In the genomic region with DNA sequence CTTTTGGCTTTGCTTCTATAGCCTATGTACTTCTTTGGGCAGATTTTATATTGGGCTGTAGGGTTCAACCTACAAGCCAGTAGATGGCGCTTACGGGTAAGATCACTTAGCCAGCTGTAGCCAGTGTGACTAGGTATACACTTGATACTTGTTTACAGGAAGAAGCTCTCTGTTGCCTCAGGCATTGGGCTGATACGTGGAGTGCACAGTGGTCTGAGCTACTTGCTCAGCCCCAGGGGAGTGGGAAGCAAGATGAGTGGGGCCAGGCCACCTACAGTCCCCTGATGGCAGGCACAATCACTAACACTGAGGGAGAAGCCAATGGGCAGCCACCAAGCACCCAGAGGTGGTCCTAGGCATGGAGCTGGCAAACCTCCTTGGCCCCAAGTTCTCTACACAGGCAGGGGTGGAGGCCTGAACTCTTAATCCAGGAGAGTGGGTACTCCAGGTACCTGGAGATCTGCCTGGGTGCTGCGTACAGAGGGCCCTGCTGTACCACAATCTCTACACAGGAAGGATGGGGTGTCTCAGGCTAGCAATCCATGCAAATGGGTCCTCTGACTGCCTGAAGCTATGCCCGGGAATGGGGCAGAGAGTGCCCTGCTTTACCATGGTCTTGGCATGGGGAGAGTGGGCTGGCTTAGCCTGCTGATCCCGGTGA, we compare ENCODE assay signal across 7 cellular contexts.
DNase-seq lines count a peak whose midpoint lies in the region; ATAC-seq and TF ChIP-seq lines count a peak whose summit lies in the region.

No MANE protein-coding gene starts in this region.

- H3K36me3 Mint-ChIP-seq in activated T-helper 1 cell treated with anti-CD3 and anti-CD28 coated beads, Interleukin-12 subunit alpha, Interleukin-12 subunit beta, Interleukin-2, Interleukin-4 antibody, amounts not matched to agents 30 ng/mL and 10 ng/mL and 1 ng/mL, durations not matched to agents 14 hours and 24 hours and 36 hours (ENCODE audit: low read depth): no peaks in the 10 kb centered on the region

- ATAC-seq in GM21390 (IDR thresholded peaks at IDR 0.05; ENCODE audit: unreplicated experiment): peak; percentile 72
- ATAC-seq in GM19463 (IDR thresholded peaks at IDR 0.05; ENCODE audit: unreplicated experiment): no peak

- H3K4me1 Mint-ChIP-seq in activated T-helper 1 cell treated with anti-CD3 and anti-CD28 coated beads, Interleukin-12 subunit alpha, Interleukin-12 subunit beta, Interleukin-2, Interleukin-4 antibody, amounts not matched to agents 30 ng/mL and 10 ng/mL and 1 ng/mL, durations not matched to agents 14 hours and 24 hours and 36 hours (ENCODE audit: low read depth): peaks cover 7% of the 10 kb centered on the region

- peak overlapping the region; percentile 81 for H3K27ac Mint-ChIP-seq in activated T-helper 1 cell treated with anti-CD3 and anti-CD28 coated beads, Interleukin-12 subunit alpha, Interleukin-12 subunit beta, Interleukin-2, Interleukin-4 antibody, amounts not matched to agents 30 ng/mL and 10 ng/mL and 1 ng/mL, durations not matched to agents 14 hours and 24 hours and 36 hours

- no peaks in the 10 kb centered on the region for H3K27me3 Mint-ChIP-seq in activated T-helper 1 cell treated with anti-CD3 and anti-CD28 coated beads, Interleukin-12 subunit alpha, Interleukin-12 subunit beta, Interleukin-2, Interleukin-4 antibody, amounts not matched to agents 30 ng/mL and 10 ng/mL and 1 ng/mL, durations not matched to agents 14 hours and 24 hours and 36 hours (ENCODE audit: insufficient read depth)

- H3K9me3 Mint-ChIP-seq in activated T-helper 1 cell treated with anti-CD3 and anti-CD28 coated beads, Interleukin-12 subunit alpha, Interleukin-12 subunit beta, Interleukin-2, Interleukin-4 antibody, amounts not matched to agents 30 ng/mL and 10 ng/mL and 1 ng/mL, durations not matched to agents 14 hours and 24 hours and 36 hours: no peaks in the 10 kb centered on the region

- no peaks in the 10 kb centered on the region for H3K36me3 ChIP-seq in kidney epithelial cell (ENCODE audit: control insufficient read depth, insufficient read depth, low read length)

- intact Hi-C loops in activated T-helper 1 cell treated with anti-CD3 and anti-CD28 coated beads, Interleukin-12 subunit alpha, Interleukin-12 subunit beta, Interleukin-2, Interleukin-4 antibody, amounts not matched to agents 30 ng/mL and 10 ng/mL and 1 ng/mL, durations not matched to agents 14 hours and 24 hours and 36 hours (cut with micrococcal nuclease): loop anchor here (1.0 to 10.0 kb wide), 3 partner anchors 36 to 214 kb away; a partner anchor contains a TSS

- no peaks in the 10 kb centered on the region for H3K27me3 ChIP-seq in kidney epithelial cell (ENCODE audit: control insufficient read depth, insufficient read depth, low read length)

- no peak overlapping the region for H3K4me3 Mint-ChIP-seq in activated T-helper 1 cell treated with anti-CD3 and anti-CD28 coated beads, Interleukin-12 subunit alpha, Interleukin-12 subunit beta, Interleukin-2, Interleukin-4 antibody, amounts not matched to agents 30 ng/mL and 10 ng/mL and 1 ng/mL, durations not matched to agents 14 hours and 24 hours and 36 hours

- no peak overlapping the region for H3K4me3 ChIP-seq in kidney epithelial cell (ENCODE audit: low read depth, low read length)

- DNase-seq in Daoy (ENCODE audit: low read depth) (peak; percentile 58), NCI-H1436 treated with DMSO at 0.1 percent for 48 hours (lab: John Stamatoyannopoulos, UW) (peak; percentile 18), kidney epithelial cell (ENCODE audit: low read depth) (no peak), cerebellum (ENCODE audit: low spot score) (no peak)
- peak; percentile 32 for DNase-seq in activated T-helper 1 cell treated with anti-CD3 and anti-CD28 coated beads, Interleukin-12 subunit alpha, Interleukin-12 subunit beta, Interleukin-2, Interleukin-4 antibody, amounts not matched to agents 30 ng/mL and 10 ng/mL and 1 ng/mL, durations not matched to agents 14 hours and 24 hours and 36 hours (ENCODE audit: low spot score)

- TF ChIP-seq CTCF in kidney epithelial cell (IDR thresholded peaks at IDR 0.05; ENCODE audit: insufficient read depth, low read length, poor library complexity, severe bottlenecking): peak; percentile 13

Comparison
In these comparisons a context has a peak if more than half of its experiments do, and no peak if none do; other contexts are left out.
1. DNase-seq: peak in Daoy (single experiment), NCI-H1436 treated with DMSO at 0.1 percent for 48 hours (single experiment) and activated T-helper 1 cell treated with anti-CD3 and anti-CD28 coated beads, Interleukin-12 subunit alpha, Interleukin-12 subunit beta, Interleukin-2, Interleukin-4 antibody, amounts not matched to agents 30 ng/mL and 10 ng/mL and 1 ng/mL, durations not matched to agents 14 hours and 24 hours and 36 hours (single experiment); none in kidney epithelial cell (single experiment) and cerebellum (single experiment).